Comparison of ENCODE assay signal across 11 cellular contexts in genomic region chr6:85364354-85364753, GRCh38.
DNase-seq lines count a peak whose midpoint lies in the region; ATAC-seq and TF ChIP-seq lines count a peak whose summit lies in the region.
"Had no signal": no experiment of that assay in that cellular context is flagged by ENCODE, and none has a peak within 500 bp of the region (broad histone marks: within the 10 kb centered on the region; RNA-seq: fewer than 3 reads in every experiment).

No MANE protein-coding gene starts in this region.

- ATAC-seq in HG02759 (IDR thresholded peaks at IDR 0.05; ENCODE audit: unreplicated experiment), result peak; percentile 73

- DNase-seq in GM03348 (ENCODE audit: low spot score) (peak; percentile 24), RWPE1 (ENCODE audit: low spot score) (peak; percentile 78), foreskin fibroblast (peak; percentile 79 to 89), C1 segment of cervical spinal cord (lab: John Stamatoyannopoulos, UW) (no peak), tibial artery (no peak), right atrium auricular region (ENCODE audit: low spot score) (no peak), iPS-NIHi11 (ENCODE audit: low spot score) (no peak)
- DNase-seq: activated naive CD8-positive, alpha-beta T cell treated with anti-CD3 and anti-CD28 coated beads, Interleukin-2, amount 10 ng/mL, durations not matched to agents 7 days and 5 days; naive B cell; NCI-H510A had no signal

- POLR2A ChIA-PET in RWPE1 (lab: Yijun Ruan, JAX; ENCODE audit: low non-redundant PET), result interaction anchor here (0.7 kb wide), 1 partner anchor 88 kb away, joined by 3 read pairs; no protein-coding TSS in a partner anchor

- H3K9me3 ChIP-seq in tibial artery (no peaks in the 10 kb centered on the region), right atrium auricular region (no peaks in the 10 kb centered on the region)

- CTCF ChIA-PET in RWPE1 (lab: Yijun Ruan, JAX), result no interaction called here

- no peak overlapping the region for H3K4me3 ChIP-seq in foreskin fibroblast (ENCODE audit: low read depth in 1 of 2, low read length in 2 of 2)
- no peak overlapping the region for H3K4me3 ChIP-seq in tibial artery
- no peak overlapping the region for H3K4me3 ChIP-seq in right atrium auricular region

- H3K4me1 ChIP-seq in tibial artery (peaks cover 0 to 12% (median 8%) of the 10 kb centered on the region in 4 donors), right atrium auricular region (no peaks in the 10 kb centered on the region)

- intact Hi-C loops in tibial artery (cut with DNase I; ENCODE audit: low total_unique reads), result no loop called here

- H3K36me3 ChIP-seq in tibial artery (no peaks in the 10 kb centered on the region), right atrium auricular region (no peaks in the 10 kb centered on the region)

- no peak overlapping the region for H3K27ac ChIP-seq in RWPE1
- no peak overlapping the region for H3K27ac ChIP-seq in tibial artery
- H3K27ac ChIP-seq in right atrium auricular region, result no peak overlapping the region

- H3K27me3 ChIP-seq in tibial artery, result no peaks in the 10 kb centered on the region
- H3K27me3 ChIP-seq in right atrium auricular region, result no peaks in the 10 kb centered on the region

- TF ChIP-seq CTCF in RWPE1 (conservative IDR thresholded peaks at IDR 0.05; ENCODE audit: low read depth) (no peak), foreskin fibroblast (IDR thresholded peaks at IDR 0.05; ENCODE audit: low read depth, low read length) (no peak), tibial artery (IDR thresholded peaks at IDR 0.05) (no peak), right atrium auricular region (IDR thresholded peaks at IDR 0.05) (no peak)

Comparison
In these comparisons a context has a peak if more than half of its experiments do, and no peak if none do; other contexts are left out.
1. DNase-seq: peak in GM03348 (single experiment), RWPE1 (single experiment) and foreskin fibroblast (2 of 2); none in C1 segment of cervical spinal cord (0 of 14), tibial artery (0 of 2), right atrium auricular region (single experiment) and iPS-NIHi11 (single experiment).